In genomic region chr18:77068890-77069312, GRCh38 we compare ENCODE assay signal across 8 cellular contexts.
A peak's percentile ranks its signal among the peaks of the same experiment; 100 is the strongest.
DNase-seq lines count a peak whose midpoint lies in the region; ATAC-seq and TF ChIP-seq lines count a peak whose summit lies in the region.

No MANE protein-coding gene starts in this region.

- no peaks in the 10 kb centered on the region for H3K9me3 Mint-ChIP-seq in activated CD8-positive, alpha-beta memory T cell treated with anti-CD3 and anti-CD28 coated beads, Interleukin-2, amount 10 ng/mL, durations not matched to agents 7 days and 5 days (ENCODE audit: low read depth)

- H2BK15ac ChIP-seq in mesendoderm (replicated peaks; ENCODE audit: low read depth): no peak overlapping the region

- ATAC-seq in activated CD8-positive, alpha-beta memory T cell treated with anti-CD3 and anti-CD28 coated beads, Interleukin-2, amount 10 ng/mL, durations not matched to agents 7 days and 5 days: no peak
- no peak for ATAC-seq in lower lobe of right lung
- no peak for ATAC-seq in HG03565 (IDR thresholded peaks at IDR 0.05; ENCODE audit: unreplicated experiment)

- H4K5ac ChIP-seq in mesendoderm (ENCODE audit: low read length): no peak overlapping the region

- no peak overlapping the region for H3K56ac ChIP-seq in mesendoderm (ENCODE audit: low read length)

- CTCF ChIA-PET in activated CD8-positive, alpha-beta memory T cell treated with anti-CD3 and anti-CD28 coated beads, Interleukin-2, amount 10 ng/mL, durations not matched to agents 7 days and 5 days (lab: Charles Lee): interaction anchor here (0.9 to 6.0 kb wide), 13 partner anchors 13 to 265 kb away, joined by 3 to 40 read pairs (median 5); no protein-coding TSS in a partner anchor

- intact Hi-C loops in lower lobe of right lung (cut with DNase I): no loop called here
- intact Hi-C loops in tibial artery (cut with DNase I; ENCODE audit: low total_unique reads): loop anchor here (5.0 kb wide), 1 partner anchor 63 kb away; the partner anchor contains the start of gene MBP

- H3K9ac ChIP-seq in adipocyte (ENCODE audit: low read length) (peak overlapping the region; percentile 70), mesendoderm (ENCODE audit: low read length) (no peak overlapping the region)

- WGBS in mesendoderm (ENCODE audit: extremely low coverage, insufficient coverage, low lambda C conversion rate): no CpG with 5 or more reads among the region's 7 CpGs

- H3K27ac Mint-ChIP-seq in activated CD8-positive, alpha-beta memory T cell treated with anti-CD3 and anti-CD28 coated beads, Interleukin-2, amount 10 ng/mL, durations not matched to agents 7 days and 5 days: peak overlapping the region; percentile 100

- no peaks in the 10 kb centered on the region for H3K79me1 ChIP-seq in mesendoderm (ENCODE audit: low read length)

- peak overlapping the region; percentile 63 for H3K4me3 ChIP-seq in adipocyte (ENCODE audit: low read length)
- no peak overlapping the region for H3K4me3 ChIP-seq in lower lobe of right lung
- no peak overlapping the region for H3K4me3 ChIP-seq in tibial artery
- H3K4me3 ChIP-seq in mesendoderm (ENCODE audit: low read length): no peak overlapping the region

- H3K36me3 ChIP-seq in adipocyte (ENCODE audit: control insufficient read depth, insufficient read depth, low read length, severe bottlenecking): no peaks in the 10 kb centered on the region
- peaks cover 6% of the 10 kb centered on the region for H3K36me3 ChIP-seq in lower lobe of right lung
- H3K36me3 ChIP-seq in tibial artery: peaks cover 0 to 3% (median 0%) of the 10 kb centered on the region in 3 donors
- H3K36me3 ChIP-seq in mesendoderm (ENCODE audit: control insufficient read depth, insufficient read depth, low read length): no peaks in the 10 kb centered on the region

- H3K27me3 ChIP-seq in adipocyte (replicated peaks; ENCODE audit: control insufficient read depth, insufficient read depth, low read length): no peaks in the 10 kb centered on the region
- no peaks in the 10 kb centered on the region for H3K27me3 ChIP-seq in lower lobe of right lung (ENCODE audit: low read depth)
- H3K27me3 ChIP-seq in tibial artery: no peaks in the 10 kb centered on the region
- no peaks in the 10 kb centered on the region for H3K27me3 ChIP-seq in mesendoderm (ENCODE audit: insufficient read depth, low read length, poor library complexity)

- H3K4ac ChIP-seq in mesendoderm (ENCODE audit: low read depth, low read length): no peak overlapping the region

- no peak overlapping the region for H2BK120ac ChIP-seq in mesendoderm (ENCODE audit: low read depth, low read length)

- peaks cover 71% of the 10 kb centered on the region for H3K36me3 Mint-ChIP-seq in activated CD8-positive, alpha-beta memory T cell treated with anti-CD3 and anti-CD28 coated beads, Interleukin-2, amount 10 ng/mL, durations not matched to agents 7 days and 5 days

- no peak overlapping the region for H3K23ac ChIP-seq in mesendoderm (ENCODE audit: low read length)

- peak overlapping the region; percentile 60 for H3K4me3 Mint-ChIP-seq in activated CD8-positive, alpha-beta memory T cell treated with anti-CD3 and anti-CD28 coated beads, Interleukin-2, amount 10 ng/mL, durations not matched to agents 7 days and 5 days

- DNase-seq in activated CD8-positive, alpha-beta memory T cell treated with anti-CD3 and anti-CD28 coated beads, Interleukin-2, amount 10 ng/mL, durations not matched to agents 7 days and 5 days: no peak
- DNase-seq in activated CD8-positive, alpha-beta memory T cell treated with anti-CD3 and anti-CD28 coated beads, Interleukin-2, amount 50 U/mL, for 4 hours: no peak
- DNase-seq in adipocyte (ENCODE audit: low read depth): peak; percentile 32
- no peak for DNase-seq in lower lobe of right lung
- no peak for DNase-seq in tibial artery
- no peak for DNase-seq in NCI-H82 (lab: John Stamatoyannopoulos, UW)
- no peak for DNase-seq in mesendoderm

- no peaks in the 10 kb centered on the region for H3K79me2 ChIP-seq in mesendoderm (ENCODE audit: control insufficient read depth, insufficient read depth, low read length)

- peak overlapping the region; percentile 81 for H3K27ac ChIP-seq in lower lobe of right lung
- peak overlapping the region; percentile 68 to 73 for H3K27ac ChIP-seq in tibial artery
- H3K27ac ChIP-seq in mesendoderm (ENCODE audit: low read depth, low read length): no peak overlapping the region

- no peak overlapping the region for H2AK5ac ChIP-seq in mesendoderm (ENCODE audit: low read length)

- H3K9me3 ChIP-seq in adipocyte (ENCODE audit: control insufficient read depth, low read length) (no peaks in the 10 kb centered on the region), lower lobe of right lung (no peaks in the 10 kb centered on the region), tibial artery (no peaks in the 10 kb centered on the region)

- no peak overlapping the region for H3K4me2 ChIP-seq in mesendoderm (ENCODE audit: low read length)

- no peaks in the 10 kb centered on the region for H3K27me3 Mint-ChIP-seq in activated CD8-positive, alpha-beta memory T cell treated with anti-CD3 and anti-CD28 coated beads, Interleukin-2, amount 10 ng/mL, durations not matched to agents 7 days and 5 days

- peaks cover 99% of the 10 kb centered on the region for H3K4me1 Mint-ChIP-seq in activated CD8-positive, alpha-beta memory T cell treated with anti-CD3 and anti-CD28 coated beads, Interleukin-2, amount 10 ng/mL, durations not matched to agents 7 days and 5 days

- no peak overlapping the region for H2BK5ac ChIP-seq in mesendoderm (ENCODE audit: low read length)

- H3K18ac ChIP-seq in mesendoderm (ENCODE audit: low read length): no peak overlapping the region

- H4K8ac ChIP-seq in mesendoderm (ENCODE audit: low read depth, low read length): no peak overlapping the region

- H3K4me1 ChIP-seq in adipocyte (ENCODE audit: control insufficient read depth, insufficient read depth, low read length): peaks cover 64% of the 10 kb centered on the region
- H3K4me1 ChIP-seq in lower lobe of right lung: peaks cover 90% of the 10 kb centered on the region
- H3K4me1 ChIP-seq in tibial artery: peaks cover 0 to 39% (median 32%) of the 10 kb centered on the region in 4 donors
- peaks cover 2% of the 10 kb centered on the region for H3K4me1 ChIP-seq in mesendoderm (ENCODE audit: control insufficient read depth, low read depth, low read length)

- TF ChIP-seq CTCF in lower lobe of right lung (IDR thresholded peaks at IDR 0.05): no peak
- TF ChIP-seq CTCF in tibial artery (IDR thresholded peaks at IDR 0.05): no peak
